Comparison of ENCODE assay signal across 1 cellular context in the genomic region with DNA sequence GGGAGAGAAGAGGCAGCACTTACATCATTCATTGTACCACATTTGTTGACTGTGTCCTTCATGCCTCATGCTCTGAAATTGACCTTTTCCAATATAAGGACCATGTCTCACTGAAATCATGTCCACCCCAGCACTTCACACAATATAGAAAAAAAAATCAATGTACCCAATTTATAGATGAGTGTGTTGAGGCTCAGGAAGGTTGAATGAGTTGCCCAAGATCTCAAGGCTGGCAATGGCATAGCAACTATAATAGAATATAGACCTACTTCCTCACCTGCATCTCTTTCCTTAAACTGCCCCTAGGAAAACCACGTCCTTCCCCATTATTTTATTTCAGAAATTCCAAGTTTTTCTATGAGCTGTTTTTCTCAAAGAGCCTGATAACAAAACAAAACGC.
TF ChIP-seq lines count a peak whose summit lies in the region.

No MANE protein-coding gene starts in this region.

TF ChIP-seq in GM23338, 12 proteins besides CTCF, POLR2A, EP300 and RAD21 (continued from another document):
- TF ChIP-seq ZNF331 (CRISPR knock-in tag; IDR thresholded peaks at IDR 0.05; ENCODE audit: low read depth), result no peak
- no peak for TF ChIP-seq ZNF114 (CRISPR knock-in tag; IDR thresholded peaks at IDR 0.05)
- TF ChIP-seq STAT1 (IDR thresholded peaks at IDR 0.05; ENCODE audit: unreplicated experiment), result no peak
- TF ChIP-seq NANOG (IDR thresholded peaks at IDR 0.05; ENCODE audit: borderline replicate concordance), result no peak
- no peak for TF ChIP-seq CREB1 (CRISPR knock-in tag; IDR thresholded peaks at IDR 0.05; ENCODE audit: low read depth)
- TF ChIP-seq, protein P1, sequence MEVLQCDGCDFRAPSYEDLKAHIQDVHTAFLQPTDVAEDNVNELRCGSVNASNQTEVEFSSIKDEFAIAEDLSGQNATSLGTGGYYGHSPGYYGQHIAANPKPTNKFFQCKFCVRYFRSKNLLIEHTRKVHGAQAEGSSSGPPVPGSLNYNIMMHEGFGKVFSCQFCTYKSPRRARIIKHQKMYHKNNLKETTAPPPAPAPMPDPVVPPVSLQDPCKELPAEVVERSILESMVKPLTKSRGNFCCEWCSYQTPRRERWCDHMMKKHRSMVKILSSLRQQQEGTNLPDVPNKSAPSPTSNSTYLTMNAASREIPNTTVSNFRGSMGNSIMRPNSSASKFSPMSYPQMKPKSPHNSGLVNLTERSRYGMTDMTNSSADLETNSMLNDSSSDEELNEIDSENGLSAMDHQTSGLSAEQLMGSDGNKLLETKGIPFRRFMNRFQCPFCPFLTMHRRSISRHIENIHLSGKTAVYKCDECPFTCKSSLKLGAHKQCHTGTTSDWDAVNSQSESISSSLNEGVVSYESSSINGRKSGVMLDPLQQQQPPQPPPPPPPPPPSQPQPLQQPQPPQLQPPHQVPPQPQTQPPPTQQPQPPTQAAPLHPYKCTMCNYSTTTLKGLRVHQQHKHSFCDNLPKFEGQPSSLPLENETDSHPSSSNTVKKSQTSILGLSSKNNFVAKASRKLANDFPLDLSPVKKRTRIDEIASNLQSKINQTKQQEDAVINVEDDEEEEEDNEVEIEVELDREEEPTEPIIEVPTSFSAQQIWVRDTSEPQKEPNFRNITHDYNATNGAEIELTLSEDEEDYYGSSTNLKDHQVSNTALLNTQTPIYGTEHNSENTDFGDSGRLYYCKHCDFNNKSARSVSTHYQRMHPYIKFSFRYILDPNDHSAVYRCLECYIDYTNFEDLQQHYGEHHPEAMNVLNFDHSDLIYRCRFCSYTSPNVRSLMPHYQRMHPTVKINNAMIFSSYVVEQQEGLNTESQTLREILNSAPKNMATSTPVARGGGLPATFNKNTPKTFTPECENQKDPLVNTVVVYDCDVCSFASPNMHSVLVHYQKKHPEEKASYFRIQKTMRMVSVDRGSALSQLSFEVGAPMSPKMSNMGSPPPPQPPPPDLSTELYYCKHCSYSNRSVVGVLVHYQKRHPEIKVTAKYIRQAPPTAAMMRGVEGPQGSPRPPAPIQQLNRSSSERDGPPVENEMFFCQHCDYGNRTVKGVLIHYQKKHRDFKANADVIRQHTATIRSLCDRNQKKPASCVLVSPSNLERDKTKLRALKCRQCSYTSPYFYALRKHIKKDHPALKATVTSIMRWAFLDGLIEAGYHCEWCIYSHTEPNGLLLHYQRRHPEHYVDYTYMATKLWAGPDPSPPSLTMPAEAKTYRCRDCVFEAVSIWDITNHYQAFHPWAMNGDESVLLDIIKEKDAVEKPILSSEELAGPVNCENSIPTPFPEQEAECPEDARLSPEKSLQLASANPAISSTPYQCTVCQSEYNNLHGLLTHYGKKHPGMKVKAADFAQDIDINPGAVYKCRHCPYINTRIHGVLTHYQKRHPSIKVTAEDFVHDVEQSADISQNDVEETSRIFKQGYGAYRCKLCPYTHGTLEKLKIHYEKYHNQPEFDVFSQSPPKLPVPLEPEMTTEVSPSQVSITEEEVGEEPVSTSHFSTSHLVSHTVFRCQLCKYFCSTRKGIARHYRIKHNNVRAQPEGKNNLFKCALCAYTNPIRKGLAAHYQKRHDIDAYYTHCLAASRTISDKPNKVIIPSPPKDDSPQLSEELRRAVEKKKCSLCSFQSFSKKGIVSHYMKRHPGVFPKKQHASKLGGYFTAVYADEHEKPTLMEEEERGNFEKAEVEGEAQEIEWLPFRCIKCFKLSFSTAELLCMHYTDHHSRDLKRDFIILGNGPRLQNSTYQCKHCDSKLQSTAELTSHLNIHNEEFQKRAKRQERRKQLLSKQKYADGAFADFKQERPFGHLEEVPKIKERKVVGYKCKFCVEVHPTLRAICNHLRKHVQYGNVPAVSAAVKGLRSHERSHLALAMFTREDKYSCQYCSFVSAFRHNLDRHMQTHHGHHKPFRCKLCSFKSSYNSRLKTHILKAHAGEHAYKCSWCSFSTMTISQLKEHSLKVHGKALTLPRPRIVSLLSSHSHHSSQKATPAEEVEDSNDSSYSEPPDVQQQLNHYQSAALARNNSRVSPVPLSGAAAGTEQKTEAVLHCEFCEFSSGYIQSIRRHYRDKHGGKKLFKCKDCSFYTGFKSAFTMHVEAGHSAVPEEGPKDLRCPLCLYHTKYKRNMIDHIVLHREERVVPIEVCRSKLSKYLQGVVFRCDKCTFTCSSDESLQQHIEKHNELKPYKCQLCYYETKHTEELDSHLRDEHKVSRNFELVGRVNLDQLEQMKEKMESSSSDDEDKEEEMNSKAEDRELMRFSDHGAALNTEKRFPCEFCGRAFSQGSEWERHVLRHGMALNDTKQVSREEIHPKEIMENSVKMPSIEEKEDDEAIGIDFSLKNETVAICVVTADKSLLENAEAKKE (CRISPR knock-in tag; IDR thresholded peaks at IDR 0.05), result no peak
- TF ChIP-seq JUNB (IDR thresholded peaks at IDR 0.05; ENCODE audit: unreplicated experiment), result no peak
- no peak for TF ChIP-seq POLR2AphosphoS5 (IDR thresholded peaks at IDR 0.05; ENCODE audit: low read depth)
